In genomic region chr17:63998050-63998720, GRCh38 we compare ENCODE assay signal across 8 cellular contexts. TPM values are rescaled to one million over a fixed set of nuclear protein-coding genes. Genes with fewer than 3 reads are reported as not detected.
DNase-seq lines count a peak whose midpoint lies in the region; ATAC-seq and TF ChIP-seq lines count a peak whose summit lies in the region.

Gene PRR29, plus strand, starts transcription at chr17:63998351. Its CDS starts 14 bp downstream, at chr17:63998365.

- DNase-seq in Caki2 (ENCODE audit: low read depth) (peak; percentile 48), HFF-Myc (ENCODE audit: extremely low read depth, low read depth) (no peak), NCI-H460 (ENCODE audit: extremely low read depth, low read depth) (peak; percentile 50)
- DNase-seq in activated CD8-positive, alpha-beta T cell treated with anti-CD3 and anti-CD28 coated beads, Interleukin-2, amount 10 ng/mL, durations not matched to agents 7 days and 5 days = peak; percentile 79
- peak; percentile 61 to 74 (median 63) for DNase-seq in effector memory CD4-positive, alpha-beta T cell
- peak; percentile 30 to 51 for DNase-seq in stimulated activated CD8-positive, alpha-beta memory T cell treated with anti-CD3 and anti-CD28 coated beads, Interleukin-15, amount 100 ng/mL, for 4 hours (ENCODE audit: low read depth in 2 of 2)

- in situ Hi-C loops in Caki2 (cut with HindIII; ENCODE audit: low pct_unique_long_range_greater_than_20kb, low sequenced_read_pairs) = no loop called here

- peaks cover 51% of the 10 kb centered on the region for H3K4me1 Mint-ChIP-seq in activated CD8-positive, alpha-beta T cell treated with anti-CD3 and anti-CD28 coated beads, Interleukin-2, amount 10 ng/mL, durations not matched to agents 7 days and 5 days (ENCODE audit: low read depth)

- TF ChIP-seq CTCF in HFF-Myc (IDR thresholded peaks at IDR 0.05; ENCODE audit: low read depth, low read length, missing control alignments) = no peak

- CTCF ChIA-PET in activated CD8-positive, alpha-beta T cell treated with anti-CD3 and anti-CD28 coated beads, Interleukin-2, amount 10 ng/mL, durations not matched to agents 7 days and 5 days (lab: Charles Lee) = interaction anchor here (0.9 to 4.9 kb wide), 6 partner anchors 19 to 135 kb away, joined by 3 to 36 read pairs (median 4); partner anchors contain the start of gene ICAM2

- H3K9me3 ChIP-seq in effector memory CD4-positive, alpha-beta T cell (ENCODE audit: control insufficient read depth, low read length) = no peaks in the 10 kb centered on the region
- no peaks in the 10 kb centered on the region for H3K9me3 ChIP-seq in mesodermal cell (ENCODE audit: control insufficient read depth, low read length)

- H3K9me3 Mint-ChIP-seq in activated CD8-positive, alpha-beta T cell treated with anti-CD3 and anti-CD28 coated beads, Interleukin-2, amount 10 ng/mL, durations not matched to agents 7 days and 5 days (ENCODE audit: insufficient read depth) = no peaks in the 10 kb centered on the region

- H3K4me3 Mint-ChIP-seq in activated CD8-positive, alpha-beta T cell treated with anti-CD3 and anti-CD28 coated beads, Interleukin-2, amount 10 ng/mL, durations not matched to agents 7 days and 5 days = peak within 1 kb of the TSS; percentile 84

- peak within 1 kb of the TSS; percentile 82 for H3K27ac Mint-ChIP-seq in activated CD8-positive, alpha-beta T cell treated with anti-CD3 and anti-CD28 coated beads, Interleukin-2, amount 10 ng/mL, durations not matched to agents 7 days and 5 days

- H3K4me3 ChIP-seq in HFF-Myc (replicated peaks; ENCODE audit: low read depth, low read length) (peak within 1 kb of the TSS; percentile 37), mesodermal cell (ENCODE audit: extremely low read depth, insufficient read depth, low read length, poor library complexity, severe bottlenecking) (peak within 1 kb of the TSS; percentile 59)
- peak within 1 kb of the TSS; percentile 83 for H3K4me3 ChIP-seq in effector memory CD4-positive, alpha-beta T cell (ENCODE audit: insufficient read depth, low read depth, low read length, poor library complexity, severe bottlenecking)

- peak within 1 kb of the TSS; percentile 67 for H3K27ac ChIP-seq in effector memory CD4-positive, alpha-beta T cell (ENCODE audit: insufficient read depth, low read length, poor library complexity, severe bottlenecking)
- peak within 1 kb of the TSS; percentile 29 for H3K27ac ChIP-seq in mesodermal cell (ENCODE audit: low read depth, low read length, severe bottlenecking)

- POLR2A ChIA-PET in activated CD8-positive, alpha-beta T cell treated with anti-CD3 and anti-CD28 coated beads, Interleukin-2, amount 10 ng/mL, durations not matched to agents 7 days and 5 days (lab: Charles Lee) = interaction anchor here (1.0 to 1.1 kb wide), 2 partner anchors 22 to 31 kb away, joined by 3 read pairs; partner anchors contain the start of gene ICAM2

- peak; percentile 83 for ATAC-seq in activated CD8-positive, alpha-beta T cell treated with anti-CD3 and anti-CD28 coated beads, Interleukin-2, amount 10 ng/mL, durations not matched to agents 7 days and 5 days
- no peak for ATAC-seq in GM19467 (IDR thresholded peaks at IDR 0.05; ENCODE audit: unreplicated experiment)

- peaks cover 17% of the 10 kb centered on the region for H3K36me3 ChIP-seq in effector memory CD4-positive, alpha-beta T cell (ENCODE audit: control insufficient read depth, insufficient read depth, low read length)
- no peaks in the 10 kb centered on the region for H3K36me3 ChIP-seq in mesodermal cell (ENCODE audit: control insufficient read depth, insufficient read depth, low read length)

- WGBS in mesodermal cell (ENCODE audit: insufficient coverage in 2 of 2), 2 experiments = 1% methylated on average over 24 to 32 of the region's 43 CpGs

- H3K4me1 ChIP-seq in effector memory CD4-positive, alpha-beta T cell (ENCODE audit: control insufficient read depth, insufficient read depth, low read length, poor library complexity, severe bottlenecking) = peaks cover 31% of the 10 kb centered on the region
- peaks cover 12% of the 10 kb centered on the region for H3K4me1 ChIP-seq in mesodermal cell (ENCODE audit: control insufficient read depth, insufficient read depth, low read length, poor library complexity, severe bottlenecking)

- H3K36me3 Mint-ChIP-seq in activated CD8-positive, alpha-beta T cell treated with anti-CD3 and anti-CD28 coated beads, Interleukin-2, amount 10 ng/mL, durations not matched to agents 7 days and 5 days (ENCODE audit: low read depth) = peaks cover 3% of the 10 kb centered on the region

- H3K27me3 Mint-ChIP-seq in activated CD8-positive, alpha-beta T cell treated with anti-CD3 and anti-CD28 coated beads, Interleukin-2, amount 10 ng/mL, durations not matched to agents 7 days and 5 days (ENCODE audit: low read depth) = peaks cover 18% of the 10 kb centered on the region

- no peaks in the 10 kb centered on the region for H3K27me3 ChIP-seq in effector memory CD4-positive, alpha-beta T cell (replicated peaks; ENCODE audit: control insufficient read depth, insufficient read depth, low read length, poor library complexity, severe bottlenecking)

RNA-seq across cellular contexts. Expression of gene PRR29, which starts in this region (rescaled TPM):
- 1.1 and 3.9 TPM in 2 replicates for total RNA-seq in Caki2 (2014; rRNA removed; shearing (Covaris generic); ENCODE audit: low replicate concordance)
- total RNA-seq in NCI-H460 (2014; rRNA removed; shearing (Covaris generic)) = not detected in 2 replicates
- not detected in 2 replicates for polyA plus RNA-seq in NCI-H460 (2014; cell fraction: nucleus; rRNA removed)
- 1 to 10 TPM in 1 of 2 experiments, under 1 TPM in 1; 0.97 to 1.3 TPM for total RNA-seq in activated CD8-positive, alpha-beta T cell treated with anti-CD3 and anti-CD28 coated beads, Interleukin-2, amount 10 ng/mL, durations not matched to agents 7 days and 5 days
- polyA plus RNA-seq in mesodermal cell (2013, experiment 1 of 2) = 2.1 TPM
- 1.3 TPM for polyA plus RNA-seq in mesodermal cell (2013, experiment 2 of 2)

Comparison
In these comparisons a context has a peak if more than half of its experiments do, and no peak if none do; other contexts are left out.
1. Peak in DNase-seq in NCI-H460; RNA of the gene not detected or under 1 TPM.